In the genomic region with DNA sequence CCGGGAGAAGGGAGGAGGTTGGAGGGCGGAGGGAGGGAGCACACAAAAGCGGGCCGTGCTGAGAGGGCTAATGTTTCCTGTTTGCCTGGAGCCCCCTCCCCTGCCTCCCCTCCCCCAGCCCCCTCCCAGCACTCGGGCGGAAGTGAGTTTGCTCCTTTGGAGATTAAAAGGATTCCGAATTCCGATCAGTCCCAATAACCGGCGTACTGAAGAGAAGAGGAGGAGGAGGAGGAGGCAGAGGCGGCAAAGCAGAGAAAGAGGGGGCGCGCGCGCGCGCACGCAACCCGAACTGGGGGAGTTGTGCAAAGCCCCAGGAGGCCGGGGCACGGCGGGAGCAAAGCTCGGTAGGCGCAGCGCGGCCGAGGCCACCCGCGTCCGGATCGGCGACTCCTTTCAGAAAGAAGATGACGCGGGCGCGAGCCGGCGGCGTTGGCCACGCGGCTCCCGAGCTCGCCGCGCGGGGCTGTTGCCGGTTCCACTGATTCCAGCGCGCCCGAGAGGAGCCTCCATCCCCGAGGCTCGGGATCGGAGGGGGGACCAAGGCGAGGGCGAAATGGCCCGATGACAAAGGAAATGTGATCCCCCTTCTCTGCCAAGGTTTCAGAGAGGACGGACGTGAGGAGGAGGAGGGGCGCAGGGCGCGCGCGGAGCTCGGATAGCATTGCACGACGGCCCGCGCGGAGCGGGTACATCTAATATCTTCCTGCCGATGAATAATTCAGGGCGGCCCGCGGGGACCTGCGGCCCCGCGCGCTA, we compare ENCODE assay signal across 1 cellular context.
TF ChIP-seq lines count a peak whose summit lies in the region.

No MANE protein-coding gene starts in this region.

TF ChIP-seq in HepG2, 621 proteins besides CTCF, POLR2A, EP300 and RAD21 (continued from another document and continues in another):
- TF ChIP-seq ZFP62 (CRISPR knock-in tag; IDR thresholded peaks at IDR 0.05) (no peak), DNMT1 (CRISPR knock-in tag; IDR thresholded peaks at IDR 0.05) (no peak), CBFB (CRISPR knock-in tag; IDR thresholded peaks at IDR 0.05) (0 out of 2 replicates have a peak, but pooled peaks have one; percentile 14), ZNF326 (CRISPR knock-in tag; IDR thresholded peaks at IDR 0.05; ENCODE audit: borderline replicate concordance) (no peak), SRSF4 (IDR thresholded peaks at IDR 0.05; ENCODE audit: low read depth, low read length, poor library complexity, severe bottlenecking) (peak; percentile 47), MTF2 (CRISPR knock-in tag; IDR thresholded peaks at IDR 0.05; ENCODE audit: borderline replicate concordance) (no peak), SRY (CRISPR knock-in tag; IDR thresholded peaks at IDR 0.05) (peak; percentile 89), KLF11 (CRISPR knock-in tag; IDR thresholded peaks at IDR 0.05) (no peak), CHD2 (IDR thresholded peaks at IDR 0.05; ENCODE audit: low read depth, low read length) (no peak), ZNF460 (CRISPR knock-in tag; IDR thresholded peaks at IDR 0.05; ENCODE audit: borderline replicate concordance) (no peak), FOSL2 (CRISPR knock-in tag; IDR thresholded peaks at IDR 0.05) (0 out of 2 replicates have a peak, but pooled peaks have one; percentile 10), REPIN1 (CRISPR knock-in tag; IDR thresholded peaks at IDR 0.05; ENCODE audit: borderline replicate concordance, low read depth) (0 out of 2 replicates have a peak, but pooled peaks have one; percentile 27), ZNF773 (CRISPR knock-in tag; IDR thresholded peaks at IDR 0.05; ENCODE audit: borderline replicate concordance) (no peak), GABPA (IDR thresholded peaks at IDR 0.05; ENCODE audit: low read depth, low read length) (no peak), GABPA (CRISPR knock-in tag; IDR thresholded peaks at IDR 0.05; ENCODE audit: low read depth) (peak; percentile 74), SNRNP70 (IDR thresholded peaks at IDR 0.05; ENCODE audit: low read depth, low read length) (no peak), POLR2AphosphoS5 (IDR thresholded peaks at IDR 0.05; ENCODE audit: low read depth, low read length) (peak; percentile 91), ZEB1 (IDR thresholded peaks at IDR 0.05; ENCODE audit: insufficient replicate concordance, low read depth) (no peak), RNF2 (conservative IDR thresholded peaks at IDR 0.05; ENCODE audit: low read depth) (no peak), FOXJ3 (CRISPR knock-in tag; IDR thresholded peaks at IDR 0.05; ENCODE audit: borderline replicate concordance) (no peak; the same call in 1 of the 2 replicates), ZNF431 (CRISPR knock-in tag; IDR thresholded peaks at IDR 0.05; ENCODE audit: borderline replicate concordance, low read depth) (no peak; the same call in 1 of the 2 replicates), KDM3A (CRISPR knock-in tag; IDR thresholded peaks at IDR 0.05; ENCODE audit: low read depth) (peak; percentile 72), ZFP36L2 (CRISPR knock-in tag; IDR thresholded peaks at IDR 0.05) (no peak), GTF2F1 (IDR thresholded peaks at IDR 0.05; ENCODE audit: low read length) (no peak), ZNF274 (CRISPR knock-in tag; IDR thresholded peaks at IDR 0.05) (no peak), CBX1 (IDR thresholded peaks at IDR 0.05; ENCODE audit: low read depth) (no peak), ZFP36 (IDR thresholded peaks at IDR 0.05; ENCODE audit: borderline replicate concordance, low read depth, low read length, partially characterized antibody) (no peak), AGO2 (optimal IDR thresholded peaks at IDR 0.05; ENCODE audit: low read depth, low read length) (peak; percentile 95), MTF1 (CRISPR knock-in tag; IDR thresholded peaks at IDR 0.05) (no peak), HNF4G (IDR thresholded peaks at IDR 0.05; ENCODE audit: borderline replicate concordance, low read depth, low read length) (no peak), HNF4G (CRISPR knock-in tag; IDR thresholded peaks at IDR 0.05; ENCODE audit: borderline replicate concordance, low read depth) (no peak), PAF1 (CRISPR knock-in tag; IDR thresholded peaks at IDR 0.05) (no peak), YEATS4 (CRISPR knock-in tag; IDR thresholded peaks at IDR 0.05; ENCODE audit: borderline replicate concordance) (0 out of 2 replicates have a peak, but pooled peaks have one; percentile 37), ERF (CRISPR knock-in tag; IDR thresholded peaks at IDR 0.05) (0 out of 2 replicates have a peak, but pooled peaks have one; percentile 65), SP4 (CRISPR knock-in tag; IDR thresholded peaks at IDR 0.05) (peak; percentile 37; the same call in 1 of the 2 replicates), ARID2 (CRISPR knock-in tag; IDR thresholded peaks at IDR 0.05; ENCODE audit: borderline replicate concordance) (no peak), NPAS2 (CRISPR knock-in tag; IDR thresholded peaks at IDR 0.05; ENCODE audit: borderline replicate concordance) (no peak), FIP1L1 (IDR thresholded peaks at IDR 0.05; ENCODE audit: borderline replicate concordance, insufficient read depth, low read depth, low read length) (no peak; the same call in 1 of the 2 replicates), MXI1 (IDR thresholded peaks at IDR 0.05; ENCODE audit: borderline replicate concordance, low read depth, low read length) (peak; percentile 20; the same call in 1 of the 3 replicates), KLF12 (CRISPR knock-in tag; IDR thresholded peaks at IDR 0.05; ENCODE audit: borderline replicate concordance) (no peak), ZNF546 (CRISPR knock-in tag; conservative IDR thresholded peaks at IDR 0.05) (peak; percentile 9; the same call in 1 of the 2 replicates), ZZZ3 (CRISPR knock-in tag; IDR thresholded peaks at IDR 0.05; ENCODE audit: borderline replicate concordance) (no peak), JARID2 (CRISPR knock-in tag; IDR thresholded peaks at IDR 0.05; ENCODE audit: insufficient replicate concordance) (no peak), ZNF879 (CRISPR knock-in tag; IDR thresholded peaks at IDR 0.05) (no peak), ZNF629 (CRISPR knock-in tag; conservative IDR thresholded peaks at IDR 0.05) (no peak)
- TF ChIP-seq, protein P1, sequence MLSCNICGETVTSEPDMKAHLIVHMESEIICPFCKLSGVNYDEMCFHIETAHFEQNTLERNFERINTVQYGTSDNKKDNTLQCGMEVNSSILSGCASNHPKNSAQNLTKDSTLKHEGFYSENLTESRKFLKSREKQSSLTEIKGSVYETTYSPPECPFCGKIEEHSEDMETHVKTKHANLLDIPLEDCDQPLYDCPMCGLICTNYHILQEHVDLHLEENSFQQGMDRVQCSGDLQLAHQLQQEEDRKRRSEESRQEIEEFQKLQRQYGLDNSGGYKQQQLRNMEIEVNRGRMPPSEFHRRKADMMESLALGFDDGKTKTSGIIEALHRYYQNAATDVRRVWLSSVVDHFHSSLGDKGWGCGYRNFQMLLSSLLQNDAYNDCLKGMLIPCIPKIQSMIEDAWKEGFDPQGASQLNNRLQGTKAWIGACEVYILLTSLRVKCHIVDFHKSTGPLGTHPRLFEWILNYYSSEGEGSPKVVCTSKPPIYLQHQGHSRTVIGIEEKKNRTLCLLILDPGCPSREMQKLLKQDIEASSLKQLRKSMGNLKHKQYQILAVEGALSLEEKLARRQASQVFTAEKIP (CRISPR knock-in tag; IDR thresholded peaks at IDR 0.05; ENCODE audit: borderline replicate concordance), result no peak
- TF ChIP-seq, protein P2, sequence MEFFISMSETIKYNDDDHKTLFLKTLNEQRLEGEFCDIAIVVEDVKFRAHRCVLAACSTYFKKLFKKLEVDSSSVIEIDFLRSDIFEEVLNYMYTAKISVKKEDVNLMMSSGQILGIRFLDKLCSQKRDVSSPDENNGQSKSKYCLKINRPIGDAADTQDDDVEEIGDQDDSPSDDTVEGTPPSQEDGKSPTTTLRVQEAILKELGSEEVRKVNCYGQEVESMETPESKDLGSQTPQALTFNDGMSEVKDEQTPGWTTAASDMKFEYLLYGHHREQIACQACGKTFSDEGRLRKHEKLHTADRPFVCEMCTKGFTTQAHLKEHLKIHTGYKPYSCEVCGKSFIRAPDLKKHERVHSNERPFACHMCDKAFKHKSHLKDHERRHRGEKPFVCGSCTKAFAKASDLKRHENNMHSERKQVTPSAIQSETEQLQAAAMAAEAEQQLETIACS (CRISPR knock-in tag; IDR thresholded peaks at IDR 0.05), result peak; percentile 94
- TF ChIP-seq, protein P3, sequence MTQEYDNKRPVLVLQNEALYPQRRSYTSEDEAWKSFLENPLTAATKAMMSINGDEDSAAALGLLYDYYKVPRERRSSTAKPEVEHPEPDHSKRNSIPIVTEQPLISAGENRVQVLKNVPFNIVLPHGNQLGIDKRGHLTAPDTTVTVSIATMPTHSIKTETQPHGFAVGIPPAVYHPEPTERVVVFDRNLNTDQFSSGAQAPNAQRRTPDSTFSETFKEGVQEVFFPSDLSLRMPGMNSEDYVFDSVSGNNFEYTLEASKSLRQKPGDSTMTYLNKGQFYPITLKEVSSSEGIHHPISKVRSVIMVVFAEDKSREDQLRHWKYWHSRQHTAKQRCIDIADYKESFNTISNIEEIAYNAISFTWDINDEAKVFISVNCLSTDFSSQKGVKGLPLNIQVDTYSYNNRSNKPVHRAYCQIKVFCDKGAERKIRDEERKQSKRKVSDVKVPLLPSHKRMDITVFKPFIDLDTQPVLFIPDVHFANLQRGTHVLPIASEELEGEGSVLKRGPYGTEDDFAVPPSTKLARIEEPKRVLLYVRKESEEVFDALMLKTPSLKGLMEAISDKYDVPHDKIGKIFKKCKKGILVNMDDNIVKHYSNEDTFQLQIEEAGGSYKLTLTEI (CRISPR knock-in tag; conservative IDR thresholded peaks at IDR 0.05), result no peak
- TF ChIP-seq, protein P4, sequence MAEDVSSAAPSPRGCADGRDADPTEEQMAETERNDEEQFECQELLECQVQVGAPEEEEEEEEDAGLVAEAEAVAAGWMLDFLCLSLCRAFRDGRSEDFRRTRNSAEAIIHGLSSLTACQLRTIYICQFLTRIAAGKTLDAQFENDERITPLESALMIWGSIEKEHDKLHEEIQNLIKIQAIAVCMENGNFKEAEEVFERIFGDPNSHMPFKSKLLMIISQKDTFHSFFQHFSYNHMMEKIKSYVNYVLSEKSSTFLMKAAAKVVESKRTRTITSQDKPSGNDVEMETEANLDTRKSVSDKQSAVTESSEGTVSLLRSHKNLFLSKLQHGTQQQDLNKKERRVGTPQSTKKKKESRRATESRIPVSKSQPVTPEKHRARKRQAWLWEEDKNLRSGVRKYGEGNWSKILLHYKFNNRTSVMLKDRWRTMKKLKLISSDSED (CRISPR knock-in tag; IDR thresholded peaks at IDR 0.05), result no peak
- TF ChIP-seq, protein P5, sequence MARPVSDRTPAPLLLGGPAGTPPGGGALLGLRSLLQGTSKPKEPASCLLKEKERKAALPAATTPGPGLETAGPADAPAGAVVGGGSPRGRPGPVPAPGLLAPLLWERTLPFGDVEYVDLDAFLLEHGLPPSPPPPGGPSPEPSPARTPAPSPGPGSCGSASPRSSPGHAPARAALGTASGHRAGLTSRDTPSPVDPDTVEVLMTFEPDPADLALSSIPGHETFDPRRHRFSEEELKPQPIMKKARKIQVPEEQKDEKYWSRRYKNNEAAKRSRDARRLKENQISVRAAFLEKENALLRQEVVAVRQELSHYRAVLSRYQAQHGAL (CRISPR knock-in tag; IDR thresholded peaks at IDR 0.05; ENCODE audit: not compliant biosample characterization), result no peak
- TF ChIP-seq, protein P6, sequence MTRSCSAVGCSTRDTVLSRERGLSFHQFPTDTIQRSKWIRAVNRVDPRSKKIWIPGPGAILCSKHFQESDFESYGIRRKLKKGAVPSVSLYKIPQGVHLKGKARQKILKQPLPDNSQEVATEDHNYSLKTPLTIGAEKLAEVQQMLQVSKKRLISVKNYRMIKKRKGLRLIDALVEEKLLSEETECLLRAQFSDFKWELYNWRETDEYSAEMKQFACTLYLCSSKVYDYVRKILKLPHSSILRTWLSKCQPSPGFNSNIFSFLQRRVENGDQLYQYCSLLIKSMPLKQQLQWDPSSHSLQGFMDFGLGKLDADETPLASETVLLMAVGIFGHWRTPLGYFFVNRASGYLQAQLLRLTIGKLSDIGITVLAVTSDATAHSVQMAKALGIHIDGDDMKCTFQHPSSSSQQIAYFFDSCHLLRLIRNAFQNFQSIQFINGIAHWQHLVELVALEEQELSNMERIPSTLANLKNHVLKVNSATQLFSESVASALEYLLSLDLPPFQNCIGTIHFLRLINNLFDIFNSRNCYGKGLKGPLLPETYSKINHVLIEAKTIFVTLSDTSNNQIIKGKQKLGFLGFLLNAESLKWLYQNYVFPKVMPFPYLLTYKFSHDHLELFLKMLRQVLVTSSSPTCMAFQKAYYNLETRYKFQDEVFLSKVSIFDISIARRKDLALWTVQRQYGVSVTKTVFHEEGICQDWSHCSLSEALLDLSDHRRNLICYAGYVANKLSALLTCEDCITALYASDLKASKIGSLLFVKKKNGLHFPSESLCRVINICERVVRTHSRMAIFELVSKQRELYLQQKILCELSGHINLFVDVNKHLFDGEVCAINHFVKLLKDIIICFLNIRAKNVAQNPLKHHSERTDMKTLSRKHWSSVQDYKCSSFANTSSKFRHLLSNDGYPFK (CRISPR knock-in tag; IDR thresholded peaks at IDR 0.05; ENCODE audit: borderline replicate concordance), result no peak
- TF ChIP-seq, protein P7, sequence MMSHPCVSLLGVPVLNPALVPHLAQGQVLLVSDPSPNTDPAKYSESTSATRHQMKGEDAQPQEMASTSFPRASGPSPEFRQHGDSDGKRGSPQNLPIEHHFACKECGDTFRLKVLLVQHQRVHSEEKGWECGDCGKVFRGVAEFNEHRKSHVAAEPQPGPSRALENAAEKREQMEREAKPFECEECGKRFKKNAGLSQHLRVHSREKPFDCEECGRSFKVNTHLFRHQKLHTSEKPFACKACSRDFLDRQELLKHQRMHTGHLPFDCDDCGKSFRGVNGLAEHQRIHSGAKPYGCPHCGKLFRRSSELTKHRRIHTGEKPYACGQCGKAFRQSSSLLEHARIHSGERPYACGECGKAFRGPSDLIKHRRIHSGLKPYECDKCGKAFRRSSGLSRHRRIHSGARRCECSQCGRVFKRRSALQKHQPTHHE (CRISPR knock-in tag; IDR thresholded peaks at IDR 0.05; ENCODE audit: borderline replicate concordance), result no peak
- TF ChIP-seq, protein P8, sequence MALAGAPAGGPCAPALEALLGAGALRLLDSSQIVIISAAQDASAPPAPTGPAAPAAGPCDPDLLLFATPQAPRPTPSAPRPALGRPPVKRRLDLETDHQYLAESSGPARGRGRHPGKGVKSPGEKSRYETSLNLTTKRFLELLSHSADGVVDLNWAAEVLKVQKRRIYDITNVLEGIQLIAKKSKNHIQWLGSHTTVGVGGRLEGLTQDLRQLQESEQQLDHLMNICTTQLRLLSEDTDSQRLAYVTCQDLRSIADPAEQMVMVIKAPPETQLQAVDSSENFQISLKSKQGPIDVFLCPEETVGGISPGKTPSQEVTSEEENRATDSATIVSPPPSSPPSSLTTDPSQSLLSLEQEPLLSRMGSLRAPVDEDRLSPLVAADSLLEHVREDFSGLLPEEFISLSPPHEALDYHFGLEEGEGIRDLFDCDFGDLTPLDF (CRISPR knock-in tag; IDR thresholded peaks at IDR 0.05), result peak; percentile 45; the same call in 1 of the 2 replicates
- TF ChIP-seq, protein P9, sequence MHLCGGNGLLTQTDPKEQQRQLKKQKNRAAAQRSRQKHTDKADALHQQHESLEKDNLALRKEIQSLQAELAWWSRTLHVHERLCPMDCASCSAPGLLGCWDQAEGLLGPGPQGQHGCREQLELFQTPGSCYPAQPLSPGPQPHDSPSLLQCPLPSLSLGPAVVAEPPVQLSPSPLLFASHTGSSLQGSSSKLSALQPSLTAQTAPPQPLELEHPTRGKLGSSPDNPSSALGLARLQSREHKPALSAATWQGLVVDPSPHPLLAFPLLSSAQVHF (CRISPR knock-in tag; IDR thresholded peaks at IDR 0.05), result no peak
